24 cellular contexts compared by ENCODE assay signal in genomic region chrY:20776104-20776503, GRCh38. TPM values are rescaled to one million over a fixed set of nuclear protein-coding genes. Genes with fewer than 3 reads are reported as not detected.
A peak's percentile ranks its signal among the peaks of the same experiment; 100 is the strongest.
DNase-seq lines count a peak whose midpoint lies in the region; ATAC-seq and TF ChIP-seq lines count a peak whose summit lies in the region.
"Had no signal": no experiment of that assay in that cellular context is flagged by ENCODE, and none has a peak within 500 bp of the region (broad histone marks: within the 10 kb centered on the region; RNA-seq: fewer than 3 reads in every experiment).

No MANE protein-coding gene starts in this region.

- POLR2A ChIA-PET in activated CD4-positive, alpha-beta T cell treated with anti-CD3 and anti-CD28 coated beads, Interleukin-2, amount 10 ng/mL, durations not matched to agents 7 days and 5 days (lab: Charles Lee) = interaction anchor here (0.6 kb wide), 1 partner anchor 29 kb away, joined by 3 read pairs; no protein-coding TSS in a partner anchor
- POLR2A ChIA-PET in activated naive CD8-positive, alpha-beta T cell treated with anti-CD3 and anti-CD28 coated beads, Interleukin-2, amount 10 ng/mL, durations not matched to agents 7 days and 5 days (lab: Charles Lee) = interaction anchor here (1.0 kb wide), 1 partner anchor 29 kb away, joined by 4 read pairs; no protein-coding TSS in a partner anchor

- intact Hi-C loops in spleen (cut with DNase I; ENCODE audit: low total_unique reads) = no loop called here

- peaks cover 66% of the 10 kb centered on the region for H3K4me1 Mint-ChIP-seq in activated CD4-positive, alpha-beta T cell treated with anti-CD3 and anti-CD28 coated beads, Interleukin-2, amount 10 ng/mL, durations not matched to agents 7 days and 5 days
- peaks cover 25% of the 10 kb centered on the region for H3K4me1 Mint-ChIP-seq in activated naive CD8-positive, alpha-beta T cell treated with anti-CD3 and anti-CD28 coated beads, Interleukin-2, amount 10 ng/mL, durations not matched to agents 7 days and 5 days
- peaks cover 18% of the 10 kb centered on the region for H3K4me1 Mint-ChIP-seq in activated naive CD8-positive, alpha-beta T cell treated with anti-CD3 and anti-CD28 coated beads for 36 hours
- peaks cover 20% of the 10 kb centered on the region for H3K4me1 Mint-ChIP-seq in stimulated activated memory B cell treated with anti-CD40 and anti-IgM and Interleukin-4, amounts not matched to agents 10 μg/mL and 1 μg/mL and 100 μg/mL, for 72 hours
- H3K4me1 Mint-ChIP-seq: CD14-positive monocyte, GM23338, H9 had no signal

- H3K36me3 ChIP-seq in spleen = no peaks in the 10 kb centered on the region
- H3K36me3 ChIP-seq: BE2C; BLaER1 treated with 17β-estradiol and CSF1 and Interleukin-3, amounts not matched to agents 10 nM and 100 nM had no signal

- no peak overlapping the region for H3K4me3 Mint-ChIP-seq in activated CD4-positive, alpha-beta T cell treated with anti-CD3 and anti-CD28 coated beads, Interleukin-2, amount 10 ng/mL, durations not matched to agents 7 days and 5 days
- H3K4me3 Mint-ChIP-seq in activated naive CD8-positive, alpha-beta T cell treated with anti-CD3 and anti-CD28 coated beads, Interleukin-2, amount 10 ng/mL, durations not matched to agents 7 days and 5 days = peak overlapping the region; percentile 1
- no peak overlapping the region for H3K4me3 Mint-ChIP-seq in activated naive CD8-positive, alpha-beta T cell treated with anti-CD3 and anti-CD28 coated beads for 36 hours
- no peak overlapping the region for H3K4me3 Mint-ChIP-seq in stimulated activated memory B cell treated with anti-CD40 and anti-IgM and Interleukin-4, amounts not matched to agents 10 μg/mL and 1 μg/mL and 100 μg/mL, for 72 hours
- H3K4me3 Mint-ChIP-seq: CD14-positive monocyte; CD4-positive, alpha-beta T cell; CD8-positive, alpha-beta memory T cell; GM23338; H9 had no signal

- no peak overlapping the region for H3K4me3 ChIP-seq in Jurkat, Clone E6-1 (ENCODE audit: low read length)
- no peak overlapping the region for H3K4me3 ChIP-seq in spleen
- H3K4me3 ChIP-seq: A549; BLaER1 treated with 17β-estradiol and CSF1 and Interleukin-3, amounts not matched to agents 10 nM and 100 nM; GM23338 had no signal

- peaks cover 35% of the 10 kb centered on the region for H3K36me3 Mint-ChIP-seq in activated CD4-positive, alpha-beta T cell treated with anti-CD3 and anti-CD28 coated beads, Interleukin-2, amount 10 ng/mL, durations not matched to agents 7 days and 5 days (ENCODE audit: low read depth)
- H3K36me3 Mint-ChIP-seq in activated naive CD8-positive, alpha-beta T cell treated with anti-CD3 and anti-CD28 coated beads, Interleukin-2, amount 10 ng/mL, durations not matched to agents 7 days and 5 days = peaks cover 19% of the 10 kb centered on the region
- peaks cover 6% of the 10 kb centered on the region for H3K36me3 Mint-ChIP-seq in activated naive CD8-positive, alpha-beta T cell treated with anti-CD3 and anti-CD28 coated beads for 36 hours
- H3K36me3 Mint-ChIP-seq in stimulated activated memory B cell treated with anti-CD40 and anti-IgM and Interleukin-4, amounts not matched to agents 10 μg/mL and 1 μg/mL and 100 μg/mL, for 72 hours = peaks cover 12% of the 10 kb centered on the region
- H3K36me3 Mint-ChIP-seq: CD14-positive monocyte; CD8-positive, alpha-beta memory T cell had no signal

- TF ChIP-seq CTCF in spleen (IDR thresholded peaks at IDR 0.05 in 8 of 11, conservative IDR thresholded peaks at IDR 0.05 in 3 of 11) = no peak

- CTCF ChIA-PET in activated CD4-positive, alpha-beta T cell treated with anti-CD3 and anti-CD28 coated beads, Interleukin-2, amount 10 ng/mL, durations not matched to agents 7 days and 5 days (lab: Charles Lee) = no interaction called here

- H3K27ac Mint-ChIP-seq in activated CD4-positive, alpha-beta T cell treated with anti-CD3 and anti-CD28 coated beads, Interleukin-2, amount 10 ng/mL, durations not matched to agents 7 days and 5 days = no peak overlapping the region
- no peak overlapping the region for H3K27ac Mint-ChIP-seq in activated naive CD8-positive, alpha-beta T cell treated with anti-CD3 and anti-CD28 coated beads, Interleukin-2, amount 10 ng/mL, durations not matched to agents 7 days and 5 days
- no peak overlapping the region for H3K27ac Mint-ChIP-seq in activated naive CD8-positive, alpha-beta T cell treated with anti-CD3 and anti-CD28 coated beads for 36 hours
- peak overlapping the region; percentile 60 for H3K27ac Mint-ChIP-seq in stimulated activated memory B cell treated with anti-CD40 and anti-IgM and Interleukin-4, amounts not matched to agents 10 μg/mL and 1 μg/mL and 100 μg/mL, for 72 hours
- H3K27ac Mint-ChIP-seq: CD14-positive monocyte; CD4-positive, alpha-beta T cell; CD8-positive, alpha-beta memory T cell; GM23338; H9 had no signal

- WGBS in spleen, 5 donors = 52 to 61% (median 58%) methylated on average over 4 of the region's 4 CpGs; no CpG with 5 or more reads in 2 of the 5 donors

- TF ChIP-seq POLR2A in spleen (IDR thresholded peaks at IDR 0.05) = no peak

- no peaks in the 10 kb centered on the region for H3K9me3 ChIP-seq in spleen
- H3K9me3 ChIP-seq: A549; BE2C; BLaER1 treated with 17β-estradiol and CSF1 and Interleukin-3, amounts not matched to agents 10 nM and 100 nM had no signal

- DNase-seq in activated CD4-positive, alpha-beta T cell treated with anti-CD3 and anti-CD28 coated beads, Interleukin-2, amount 10 ng/mL, durations not matched to agents 7 days and 5 days = peak; percentile 10
- no peak for DNase-seq in activated CD4-positive, alpha-beta T cell treated with anti-CD3 and anti-CD28 coated beads, Interleukin-2, amount 50 U/mL, for 4 hours
- no peak for DNase-seq in activated naive CD8-positive, alpha-beta T cell treated with anti-CD3 and anti-CD28 coated beads, Interleukin-2, amount 10 ng/mL, durations not matched to agents 7 days and 5 days
- no peak for DNase-seq in activated naive CD8-positive, alpha-beta T cell treated with anti-CD3 and anti-CD28 coated beads for 36 hours
- peak; percentile 48 for DNase-seq in Jurkat, Clone E6-1 (ENCODE audit: low read depth, low spot score)
- DNase-seq in spleen = no peak
- DNase-seq: 8988T; ACHN; AML-193; BE2C; CD4-positive, alpha-beta T cell; CD8-positive, alpha-beta memory T cell; DMS 273 treated with DMSO at 0.1 percent for 48 hours; DMS79; GF-D8; H9 had no signal

- peaks cover 15% of the 10 kb centered on the region for H3K9me3 Mint-ChIP-seq in activated CD4-positive, alpha-beta T cell treated with anti-CD3 and anti-CD28 coated beads, Interleukin-2, amount 10 ng/mL, durations not matched to agents 7 days and 5 days
- peaks cover 4% of the 10 kb centered on the region for H3K9me3 Mint-ChIP-seq in activated naive CD8-positive, alpha-beta T cell treated with anti-CD3 and anti-CD28 coated beads, Interleukin-2, amount 10 ng/mL, durations not matched to agents 7 days and 5 days
- H3K9me3 Mint-ChIP-seq in activated naive CD8-positive, alpha-beta T cell treated with anti-CD3 and anti-CD28 coated beads for 36 hours = peaks cover 5% of the 10 kb centered on the region
- H3K9me3 Mint-ChIP-seq in stimulated activated memory B cell treated with anti-CD40 and anti-IgM and Interleukin-4, amounts not matched to agents 10 μg/mL and 1 μg/mL and 100 μg/mL, for 72 hours = peaks cover 7% of the 10 kb centered on the region
- H3K9me3 Mint-ChIP-seq: CD4-positive, alpha-beta T cell; CD8-positive, alpha-beta memory T cell; H9 had no signal

- no peaks in the 10 kb centered on the region for H3K4me1 ChIP-seq in spleen
- H3K4me1 ChIP-seq: A549; BE2C; BLaER1 treated with 17β-estradiol and CSF1 and Interleukin-3, amounts not matched to agents 10 nM and 100 nM had no signal

- no peaks in the 10 kb centered on the region for H3K27me3 ChIP-seq in spleen (replicated peaks in 1 of 7)
- H3K27me3 ChIP-seq: BE2C; BLaER1 treated with 17β-estradiol and CSF1 and Interleukin-3, amounts not matched to agents 10 nM and 100 nM had no signal

- no peak for ATAC-seq in activated naive CD8-positive, alpha-beta T cell treated with anti-CD3 and anti-CD28 coated beads, Interleukin-2, amount 10 ng/mL, durations not matched to agents 7 days and 5 days (ENCODE audit: low read depth)
- no peak for ATAC-seq in stimulated activated memory B cell treated with anti-CD40 and anti-IgM and Interleukin-4, amounts not matched to agents 10 μg/mL and 1 μg/mL and 100 μg/mL, for 72 hours
- ATAC-seq: A549, GM23338, HCT116 had no signal

- no peak overlapping the region for H3K27ac ChIP-seq in spleen
- H3K27ac ChIP-seq: A549; BLaER1 treated with 17β-estradiol and CSF1 and Interleukin-3, amounts not matched to agents 10 nM and 100 nM had no signal

- no peaks in the 10 kb centered on the region for H3K27me3 Mint-ChIP-seq in activated CD4-positive, alpha-beta T cell treated with anti-CD3 and anti-CD28 coated beads, Interleukin-2, amount 10 ng/mL, durations not matched to agents 7 days and 5 days
- H3K27me3 Mint-ChIP-seq in activated naive CD8-positive, alpha-beta T cell treated with anti-CD3 and anti-CD28 coated beads, Interleukin-2, amount 10 ng/mL, durations not matched to agents 7 days and 5 days = no peaks in the 10 kb centered on the region
- peaks cover 4% of the 10 kb centered on the region for H3K27me3 Mint-ChIP-seq in activated naive CD8-positive, alpha-beta T cell treated with anti-CD3 and anti-CD28 coated beads for 36 hours
- no peaks in the 10 kb centered on the region for H3K27me3 Mint-ChIP-seq in stimulated activated memory B cell treated with anti-CD40 and anti-IgM and Interleukin-4, amounts not matched to agents 10 μg/mL and 1 μg/mL and 100 μg/mL, for 72 hours
- H3K27me3 Mint-ChIP-seq: CD4-positive, alpha-beta T cell; CD8-positive, alpha-beta memory T cell had no signal

RNA-seq across cellular contexts. Expression of gene RPS4Y2, which starts 20.2 kb away (rescaled TPM):
- total RNA-seq in activated CD4-positive, alpha-beta T cell treated with anti-CD3 and anti-CD28 coated beads, Interleukin-2, amount 10 ng/mL, durations not matched to agents 7 days and 5 days = under 1 TPM in 1 of 2 experiments, not detected in 1; 0.35 TPM
- under 1 TPM in 1 of 2 experiments, not detected in 1; 0.40 TPM for total RNA-seq in activated naive CD8-positive, alpha-beta T cell treated with anti-CD3 and anti-CD28 coated beads, Interleukin-2, amount 10 ng/mL, durations not matched to agents 7 days and 5 days
- not detected for total RNA-seq in activated naive CD8-positive, alpha-beta T cell treated with anti-CD3 and anti-CD28 coated beads for 36 hours
- polyA plus RNA-seq in Jurkat, Clone E6-1 (2012; ENCODE audit: insufficient read depth, insufficient read length) = not detected
- total RNA-seq in spleen = not detected
- polyA plus RNA-seq in spleen = under 1 TPM in 2 of 3 donors, not detected in 1; 0.16 to 0.85 TPM
- total RNA-seq: CD4-positive, alpha-beta T cell; CD8-positive, alpha-beta memory T cell; G401; GM23338; H4; H9 had no signal
- polyA plus RNA-seq: A549; CD14-positive monocyte; CD8-positive, alpha-beta memory T cell; GM23338 had no signal

Comparison
In these comparisons a context has a peak if more than half of its experiments do, and no peak if none do; other contexts are left out.
1. DNase-seq: peak in activated CD4-positive, alpha-beta T cell treated with anti-CD3 and anti-CD28 coated beads, Interleukin-2, amount 10 ng/mL, durations not matched to agents 7 days and 5 days (single experiment) and Jurkat, Clone E6-1 (single experiment); none in activated CD4-positive, alpha-beta T cell treated with anti-CD3 and anti-CD28 coated beads, Interleukin-2, amount 50 U/mL, for 4 hours (0 of 2), activated naive CD8-positive, alpha-beta T cell treated with anti-CD3 and anti-CD28 coated beads, Interleukin-2, amount 10 ng/mL, durations not matched to agents 7 days and 5 days (single experiment), activated naive CD8-positive, alpha-beta T cell treated with anti-CD3 and anti-CD28 coated beads for 36 hours (single experiment) and spleen (single experiment).